In genomic region chr1:171801395-171801990, GRCh38 we compare ENCODE assay signal across 8 cellular contexts. TPM values are rescaled to one million over a fixed set of nuclear protein-coding genes. Genes with fewer than 3 reads are reported as not detected.
DNase-seq lines count a peak whose midpoint lies in the region; ATAC-seq and TF ChIP-seq lines count a peak whose summit lies in the region.

No MANE protein-coding gene starts in this region.

- no peak overlapping the region for H2AFZ ChIP-seq in H9 (ENCODE audit: low read length)

- no peaks in the 10 kb centered on the region for H3K79me1 ChIP-seq in H9 (ENCODE audit: insufficient read depth, low read depth, low read length, poor library complexity, severe bottlenecking)

- H3K4me2 ChIP-seq in H9 (ENCODE audit: insufficient read depth, insufficient read length, low read length): no peak overlapping the region

- H3K4me1 Mint-ChIP-seq in CD14-positive monocyte (peaks cover 37% of the 10 kb centered on the region), H9 (peaks cover 18 to 26% of the 10 kb centered on the region in 2 experiments)
- H3K4me1 Mint-ChIP-seq in activated naive CD4-positive, alpha-beta T cell treated with anti-CD3 and anti-CD28 coated beads, Interleukin-2, amount 10 ng/mL, durations not matched to agents 7 days and 5 days: peaks cover 6% of the 10 kb centered on the region

- peak overlapping the region; percentile 26 for H3T11ph ChIP-seq in H9 (ENCODE audit: low read length)

- H4K20me1 ChIP-seq in H9 (ENCODE audit: control insufficient read depth, insufficient read depth, insufficient read length): no peaks in the 10 kb centered on the region

- H3K4me1 ChIP-seq in H9 (ENCODE audit: insufficient read depth, low read length) (0 out of 2 replicates have a peak, but pooled peaks cover 2% of the 10 kb centered on the region), breast epithelium (no peaks in the 10 kb centered on the region), uterus (no peaks in the 10 kb centered on the region)

- TF ChIP-seq POLR2A in breast epithelium (IDR thresholded peaks at IDR 0.05): no peak
- no peak for TF ChIP-seq POLR2A in uterus (IDR thresholded peaks at IDR 0.05)

- no peak overlapping the region for H2BK12ac ChIP-seq in H9 (ENCODE audit: insufficient read length, low read depth, low read length)

- no peak for ATAC-seq in HG02642 (IDR thresholded peaks at IDR 0.05; ENCODE audit: poor library complexity, unreplicated experiment)

- H4K5ac ChIP-seq in H9 (ENCODE audit: insufficient read length, low read depth, low read length): no peak overlapping the region

- no peak overlapping the region for H2BK120ac ChIP-seq in H9 (ENCODE audit: low read depth, low read length, poor library complexity, severe bottlenecking)

- TF ChIP-seq CTCF in CD14-positive monocyte (IDR thresholded peaks at IDR 0.05): peak; percentile 70
- peak; percentile 85 for TF ChIP-seq CTCF in H9 (conservative IDR thresholded peaks at IDR 0.05)
- peak in 2 of 3 donors; percentile 58 to 67 for TF ChIP-seq CTCF in breast epithelium (IDR thresholded peaks at IDR 0.05)
- peak; percentile 68 to 77 (median 76) for TF ChIP-seq CTCF in uterus (IDR thresholded peaks at IDR 0.05)

- H3K27ac Mint-ChIP-seq in CD14-positive monocyte: no peak overlapping the region
- peak overlapping the region in 1 of 3 experiments; percentile 91; a peak in 2 of 7 replicates for H3K27ac Mint-ChIP-seq in H9
- no peak overlapping the region for H3K27ac Mint-ChIP-seq in activated naive CD4-positive, alpha-beta T cell treated with anti-CD3 and anti-CD28 coated beads, Interleukin-2, amount 10 ng/mL, durations not matched to agents 7 days and 5 days

- H3K9me3 ChIP-seq in H9 (ENCODE audit: control insufficient read depth, low read depth, low read length) (no peaks in the 10 kb centered on the region), breast epithelium (no peaks in the 10 kb centered on the region), uterus (no peaks in the 10 kb centered on the region)

- H3K23ac ChIP-seq in H9 (ENCODE audit: insufficient read length, low read depth, low read length): no peak overlapping the region

- H3K27me3 Mint-ChIP-seq in CD14-positive monocyte (ENCODE audit: low read depth in 3 of 3) (peaks cover 0 to 2% (median 0%) of the 10 kb centered on the region in 3 donors), H9 (ENCODE audit: low read depth) (no peaks in the 10 kb centered on the region)
- peaks cover 1% of the 10 kb centered on the region for H3K27me3 Mint-ChIP-seq in activated naive CD4-positive, alpha-beta T cell treated with anti-CD3 and anti-CD28 coated beads, Interleukin-2, amount 10 ng/mL, durations not matched to agents 7 days and 5 days

- intact Hi-C loops in CD14-positive monocyte (cut with micrococcal nuclease) (loop anchor here (5.0 to 10.0 kb wide), 2 partner anchors 183 to 596 kb away; no protein-coding TSS in a partner anchor), breast epithelium (cut with DNase I; ENCODE audit: low total_unique reads) (loop anchor here (2.0 to 5.0 kb wide), 2 partner anchors 39 to 186 kb away; partner anchors contain the start of gene DNM3), uterus (cut with DNase I; ENCODE audit: low total_unique reads) (loop anchor here (5.0 kb wide), 1 partner anchor 186 kb away; no protein-coding TSS in a partner anchor)

- H3K56ac ChIP-seq in H9 (ENCODE audit: insufficient read length, low read depth, low read length): no peak overlapping the region

- no peak overlapping the region for H4K8ac ChIP-seq in H9 (replicated peaks; ENCODE audit: insufficient read length, low read depth, low read length)

- no peak overlapping the region for H3K14ac ChIP-seq in H9 (ENCODE audit: insufficient read depth, low read length)

- no peak overlapping the region for H3K4ac ChIP-seq in H9 (ENCODE audit: low read depth, low read length)

- H3K27me3 ChIP-seq in H9 (ENCODE audit: insufficient read depth, low read length): no peaks in the 10 kb centered on the region
- no peaks in the 10 kb centered on the region for H3K27me3 ChIP-seq in breast epithelium
- H3K27me3 ChIP-seq in uterus: no peaks in the 10 kb centered on the region

- H3K27ac ChIP-seq in H9 (ENCODE audit: insufficient read length, low read depth, low read length) (peak overlapping the region; percentile 47), breast epithelium (no peak overlapping the region), uterus (no peak overlapping the region)

- H3K4me3 Mint-ChIP-seq in CD14-positive monocyte (no peak overlapping the region), H9 (no peak overlapping the region)
- H3K4me3 Mint-ChIP-seq in activated naive CD4-positive, alpha-beta T cell treated with anti-CD3 and anti-CD28 coated beads, Interleukin-2, amount 10 ng/mL, durations not matched to agents 7 days and 5 days: no peak overlapping the region

- H4K91ac ChIP-seq in H9 (ENCODE audit: insufficient read length, low read depth, low read length): no peak overlapping the region

- H2BK15ac ChIP-seq in H9 (ENCODE audit: low read depth, low read length): no peak overlapping the region

- no peak overlapping the region for H2AK5ac ChIP-seq in H9 (ENCODE audit: insufficient read length, low read length)

- peaks cover 25 to 36% of the 10 kb centered on the region in 2 donors for H3K36me3 Mint-ChIP-seq in CD14-positive monocyte
- peaks cover 2 to 18% (median 8%) of the 10 kb centered on the region in 3 experiments; a peak in 5 of 7 replicates for H3K36me3 Mint-ChIP-seq in H9 (ENCODE audit: insufficient read depth in 1 of 3, low read depth in 3 of 3)
- peaks cover 11% of the 10 kb centered on the region for H3K36me3 Mint-ChIP-seq in activated naive CD4-positive, alpha-beta T cell treated with anti-CD3 and anti-CD28 coated beads, Interleukin-2, amount 10 ng/mL, durations not matched to agents 7 days and 5 days

- no CpG with 5 or more reads among the region's 3 CpGs for WGBS in H9 (ENCODE audit: extremely low coverage, insufficient read length, low lambda C conversion rate)

- DNase-seq in CD14-positive monocyte (ENCODE audit: low spot score): no peak
- DNase-seq in H9: peak; percentile 57
- DNase-seq in NCI-H526 (lab: John Stamatoyannopoulos, UW): peak; percentile 64 to 91
- no peak for DNase-seq in breast epithelium (ENCODE audit: low spot score in 2 of 2)
- peak; percentile 62 for DNase-seq in kidney tubule cell (ENCODE audit: low spot score)
- DNase-seq in uterus: no peak
- DNase-seq in activated naive CD4-positive, alpha-beta T cell treated with anti-CD3 and anti-CD28 coated beads, Interleukin-2, amount 10 ng/mL, durations not matched to agents 7 days and 5 days: no peak

- no peak overlapping the region for H2BK20ac ChIP-seq in H9 (ENCODE audit: low read depth, low read length, poor library complexity, severe bottlenecking)

- H3K9me3 Mint-ChIP-seq in CD14-positive monocyte (no peaks in the 10 kb centered on the region), H9 (no peaks in the 10 kb centered on the region)
- H3K9me3 Mint-ChIP-seq in activated naive CD4-positive, alpha-beta T cell treated with anti-CD3 and anti-CD28 coated beads, Interleukin-2, amount 10 ng/mL, durations not matched to agents 7 days and 5 days: no peaks in the 10 kb centered on the region

- no peak overlapping the region for H3K18ac ChIP-seq in H9 (ENCODE audit: insufficient read length, low read depth, low read length)

- no peak overlapping the region for H3K9ac ChIP-seq in H9 (ENCODE audit: extremely low read depth, insufficient read length, low read length)

- H2BK5ac ChIP-seq in H9 (ENCODE audit: insufficient read length, low read length): no peak overlapping the region

- no peaks in the 10 kb centered on the region for H3K23me2 ChIP-seq in H9 (ENCODE audit: insufficient read length, low read depth, low read length, poor library complexity, severe bottlenecking)

- CTCF ChIA-PET in activated naive CD4-positive, alpha-beta T cell treated with anti-CD3 and anti-CD28 coated beads, Interleukin-2, amount 10 ng/mL, durations not matched to agents 7 days and 5 days (lab: Charles Lee): interaction anchor here (0.6 to 7.1 kb wide), 31 partner anchors 10 to 630 kb away, joined by 3 to 183 read pairs (median 4); partner anchors contain the start of genes DNM3, METTL13, PRRC2C and VAMP4

- no peak overlapping the region for H3K4me3 ChIP-seq in breast epithelium
- no peak overlapping the region for H3K4me3 ChIP-seq in uterus

- H3K36me3 ChIP-seq in breast epithelium (no peaks in the 10 kb centered on the region), uterus (no peaks in the 10 kb centered on the region)

- H3K79me2 ChIP-seq in H9 (ENCODE audit: insufficient read depth, low read length): no peaks in the 10 kb centered on the region

RNA-seq across cellular contexts. Expression of gene METTL13, which starts 20.0 kb away (rescaled TPM):
- polyA plus RNA-seq in CD14-positive monocyte: 10 to 100 TPM; 16.0 to 18.5 TPM
- 64.5 and 66.7 TPM in 2 replicates for total RNA-seq in H9 (2021)
- 10 to 100 TPM; 23.2 to 28.4 (median 27.5) TPM for total RNA-seq in breast epithelium
- 10 to 100 TPM in 2 of 4 donors, 1 to 10 TPM in 2; 6.7 to 23.0 (median 12.3) TPM for total RNA-seq in uterus

RNA-seq across cellular contexts. Expression of gene DNM3, which starts 39.8 kb away (rescaled TPM):
- not detected for polyA plus RNA-seq in CD14-positive monocyte
- 2.7 and 3.3 TPM in 2 replicates for total RNA-seq in H9 (2021)
- total RNA-seq in breast epithelium: 1 to 10 TPM; 5.1 to 7.5 (median 6.6) TPM
- 10 to 100 TPM in 3 of 4 donors, 1 to 10 TPM in 1; 4.7 to 49.2 (median 14.6) TPM for total RNA-seq in uterus

RNA-seq across cellular contexts. Expression of gene VAMP4, which starts 59.6 kb away (rescaled TPM):
- 10 to 100 TPM; 18.8 to 19.5 TPM for polyA plus RNA-seq in CD14-positive monocyte
- 4.2 and 4.4 TPM in 2 replicates for total RNA-seq in H9 (2021)
- 10 to 100 TPM; 10.5 to 16.3 (median 14.0) TPM for total RNA-seq in breast epithelium
- 10 to 100 TPM in 3 of 4 donors, 1 to 10 TPM in 1; 8.2 to 30.2 (median 19.5) TPM for total RNA-seq in uterus

Comparison
In these comparisons a context has a peak if more than half of its experiments do, and no peak if none do; other contexts are left out.
1. DNase-seq: peak in H9 (single experiment), NCI-H526 (2 of 2) and kidney tubule cell (single experiment); none in CD14-positive monocyte (single experiment), breast epithelium (0 of 2), uterus (0 of 2) and activated naive CD4-positive, alpha-beta T cell treated with anti-CD3 and anti-CD28 coated beads, Interleukin-2, amount 10 ng/mL, durations not matched to agents 7 days and 5 days (single experiment).
2. Peak in every context shown above with its lines, with median percentiles within 50 percentile points of each other: CTCF ChIP-seq.